8 cellular contexts compared by ENCODE assay signal in genomic region chr7:139494835-139495568, GRCh38. TPM values are rescaled to one million over a fixed set of nuclear protein-coding genes. Genes with fewer than 3 reads are reported as not detected.
DNase-seq lines count a peak whose midpoint lies in the region; ATAC-seq, FAIRE-seq and TF ChIP-seq lines count a peak whose summit lies in the region.

No MANE protein-coding gene starts in this region.

- no peak overlapping the region for H3K4me2 ChIP-seq in K562 (ENCODE audit: insufficient read depth, low read length)

- peaks cover 10% of the 10 kb centered on the region; the same call in 1 of the 2 replicates for H4K20me1 ChIP-seq in K562 (replicated peaks; ENCODE audit: control insufficient read depth, insufficient read depth, low read length)

- H3K4me3 ChIP-seq in K562 (no peak overlapping the region), lower leg skin (ENCODE audit: low read depth, poor library complexity, severe bottlenecking) (no peak overlapping the region), kidney (ENCODE audit: low read length in 2 of 2) (no peak overlapping the region)

- no peaks in the 10 kb centered on the region for H3K79me2 ChIP-seq in K562 (ENCODE audit: control insufficient read depth, insufficient read depth, low read length)

- no peak for DNase-seq in K562 (ENCODE audit: extremely low read depth in 1 of 4, low spot score in 3 of 4)
- no peak for DNase-seq in cerebellar cortex (ENCODE audit: low spot score)
- no peak for DNase-seq in lower leg skin (ENCODE audit: low spot score in 2 of 2)
- no peak for DNase-seq in kidney
- no peak for DNase-seq in AG08396 (ENCODE audit: low spot score)

- H3K4me1 ChIP-seq in K562 (replicated peaks in 1 of 2; ENCODE audit: control insufficient read depth in 2 of 2, insufficient read depth in 2 of 2, low read length in 2 of 2): peaks cover 0 to 4% of the 10 kb centered on the region in 2 experiments; a peak in 2 of 5 replicates
- peaks cover 0 to 3% of the 10 kb centered on the region in 2 donors for H3K4me1 ChIP-seq in kidney (ENCODE audit: control insufficient read depth in 1 of 2, insufficient read depth in 1 of 2, low read depth in 1 of 2, low read length in 2 of 2)

- WGBS in K562 (ENCODE audit: insufficient coverage, low coverage, missing lambda C conversion rate): 4% methylated on average over 5 of the region's 5 CpGs
- WGBS in lower leg skin, 2 donors: 60 to 68% methylated on average over 5 of the region's 5 CpGs

- TF ChIP-seq POLR2A in K562 (conservative IDR thresholded peaks at IDR 0.05) (no peak), lower leg skin (IDR thresholded peaks at IDR 0.05) (no peak)

- TF ChIP-seq EP300 in K562 (IDR thresholded peaks at IDR 0.05; ENCODE audit: low read length): no peak

- CTCF ChIA-PET in K562 (lab: Yijun Ruan, JAX; ENCODE audit: low intra/inter-chr PET ratio): no interaction called here

- no TSS peak for BruUV-seq in K562 (replicated peaks; lab: Mats Ljungman, UMichigan)

- TF ChIP-seq CTCF in K562 (IDR thresholded peaks at IDR 0.05 in 2 of 3, conservative IDR thresholded peaks at IDR 0.05 in 1 of 3; ENCODE audit: insufficient read depth in 2 of 3, low read depth in 1 of 3, low read length in 3 of 3) (no peak), lower leg skin (IDR thresholded peaks at IDR 0.05) (no peak), kidney (IDR thresholded peaks at IDR 0.05; ENCODE audit: borderline replicate concordance, extremely low read depth, insufficient read depth) (no peak)

- H3K9me1 ChIP-seq in K562 (ENCODE audit: control insufficient read depth, insufficient read depth, low read length): no peaks in the 10 kb centered on the region

- POLR2A ChIA-PET in K562 (lab: Yijun Ruan, JAX): interaction anchor here (0.6 to 0.7 kb wide), 3 partner anchors 54 to 145 kb away, joined by 3 to 4 read pairs (median 3); no protein-coding TSS in a partner anchor

- ATAC-seq in GM18499 (IDR thresholded peaks at IDR 0.05; ENCODE audit: insufficient read depth, unreplicated experiment): peak; percentile 56
- peak; percentile 74 for ATAC-seq in GM19467 (IDR thresholded peaks at IDR 0.05; ENCODE audit: unreplicated experiment)
- peak; percentile 86 for ATAC-seq in HG03432 (IDR thresholded peaks at IDR 0.05; ENCODE audit: unreplicated experiment)
- no peak for ATAC-seq in K562

- intact Hi-C loops in K562 (cut with micrococcal nuclease) (loop anchor here (5.0 kb wide), 1 partner anchor 153 kb away; the partner anchor contains the start of gene FMC1), lower leg skin (cut with DNase I; ENCODE audit: low total_unique reads) (no loop called here), kidney (cut with DNase I) (no loop called here)

- TF ChIP-seq RAD21 in K562 (CRISPR knock-in tag; conservative IDR thresholded peaks at IDR 0.05 in 1 of 2, IDR thresholded peaks at IDR 0.05 in 1 of 2): no peak

- H2AFZ ChIP-seq in K562 (ENCODE audit: low read depth, low read length): no peak overlapping the region

- in situ Hi-C loops in K562 (cut with MboI): no loop called here

- H3K27ac ChIP-seq in K562 (ENCODE audit: extremely low read depth, low read depth, low read length) (no peak overlapping the region), kidney (ENCODE audit: low read depth in 2 of 2, low read length in 2 of 2) (no peak overlapping the region)

- peaks cover 37 to 55% of the 10 kb centered on the region in 2 experiments for H3K27me3 ChIP-seq in K562 (ENCODE audit: control insufficient read depth in 2 of 2, insufficient read depth in 2 of 2, low read length in 2 of 2)

- no peaks in the 10 kb centered on the region for H3K9me3 ChIP-seq in K562 (replicated peaks; ENCODE audit: control insufficient read depth, insufficient read depth, low read depth, low read length)
- peaks cover 0 to 6% of the 10 kb centered on the region in 2 donors for H3K9me3 ChIP-seq in kidney (ENCODE audit: control insufficient read depth in 1 of 2, low read length in 2 of 2)

- FAIRE-seq in K562 (lab: Jason Lieb, UNC): no peak
- no peak for FAIRE-seq in kidney (lab: Jason Lieb, UNC)

- H3K36me3 ChIP-seq in K562 (ENCODE audit: control insufficient read depth, insufficient read depth, low read length) (no peaks in the 10 kb centered on the region), kidney (ENCODE audit: control insufficient read depth in 1 of 2, insufficient read depth in 2 of 2, low read length in 2 of 2) (no peaks in the 10 kb centered on the region)

- H3K9ac ChIP-seq in K562 (ENCODE audit: insufficient read depth in 1 of 2, low read depth in 2 of 2, low read length in 2 of 2) (no peak overlapping the region), kidney (ENCODE audit: low read length in 2 of 2) (no peak overlapping the region)

TF ChIP-seq in K562, 482 proteins besides CTCF, POLR2A, EP300 and RAD21:
- no peak for TF ChIP-seq MAFF (IDR thresholded peaks at IDR 0.05; ENCODE audit: low read length)
- no peak for TF ChIP-seq FOXM1 (IDR thresholded peaks at IDR 0.05; ENCODE audit: low read depth)
- TF ChIP-seq FOXM1 (CRISPR knock-in tag; IDR thresholded peaks at IDR 0.05; ENCODE audit: low read depth): no peak
- TF ChIP-seq PBX2 (CRISPR knock-in tag; IDR thresholded peaks at IDR 0.05; ENCODE audit: low read depth): no peak
- peak; percentile 39; the same call in 1 of the 2 replicates for TF ChIP-seq PBX2 (tag; conservative IDR thresholded peaks at IDR 0.05; ENCODE audit: low read depth)
- TF ChIP-seq SMAD4 (CRISPR knock-in tag; conservative IDR thresholded peaks at IDR 0.05): no peak

RNA-seq across cellular contexts. Expression of gene KLRG2, which starts 11.5 kb away (rescaled TPM):
- not detected in 2 replicates for total RNA-seq in K562 (2011; cell fraction: chromatin; rRNA removed; ENCODE audit: low replicate concordance)
- total RNA-seq in K562 (2011; cell fraction: nucleolus; rRNA removed): not detected in 2 replicates
- not detected in 2 replicates for total RNA-seq in K562 (2011; cell fraction: nucleoplasm; rRNA removed)
- total RNA-seq in K562 (2014; rRNA removed) (not detected in 2 replicates), K562 (2014; rRNA removed; fragmentation: Illumina TruSeq; extraction: Trizol) (not detected in 2 replicates), K562 (2015; rRNA removed; fragmentation: Illumina TruSeq; extraction: Trizol) (not detected in 2 replicates), K562 (2021) (not detected in 2 replicates), lower leg skin (10 to 100 TPM in 2 of 4 donors, 1 to 10 TPM in 2; 8.0 to 25.8 (median 9.6) TPM), kidney (4.0 TPM)
- polyA plus RNA-seq in K562 (2011; rRNA removed) (not detected in 2 replicates), K562 (2014; fragmentation: Illumina TruSeq; extraction: Trizol) (not detected in 2 replicates), K562 (2014; fragmentation: Nextera tagmentation; extraction: Ambion mirVana) (not detected), K562 (2014; rRNA removed) (not detected in 2 replicates), kidney (ENCODE audit: insufficient read depth, low read depth, low replicate concordance) (2.0 TPM)
- polyA plus RNA-seq in K562 (2011; cell fraction: cytosol; rRNA removed): not detected in 2 replicates
- polyA plus RNA-seq in K562 (2011; cell fraction: nucleus; rRNA removed): not detected in 2 replicates
- 0.04 TPM in 1 of 2 replicates, not detected in the other for polyA plus RNA-seq in K562 (2012)
- polyA minus RNA-seq in K562 (2011; rRNA and poly(A)+ RNA removed): not detected in 2 replicates
- polyA minus RNA-seq in K562 (2011; cell fraction: cytosol; rRNA and poly(A)+ RNA removed): not detected in 2 replicates
- not detected in 2 replicates for polyA minus RNA-seq in K562 (2011; cell fraction: nucleus; rRNA and poly(A)+ RNA removed)

RNA-seq across cellular contexts. Expression of gene CLEC2L, which starts 28.5 kb away (rescaled TPM):
- total RNA-seq in K562 (2011; cell fraction: chromatin; rRNA removed; ENCODE audit: low replicate concordance): 0.32 and 1.4 TPM in 2 replicates
- total RNA-seq in K562 (2011; cell fraction: nucleolus; rRNA removed): 2.3 and 3.4 TPM in 2 replicates
- 0.92 and 1.5 TPM in 2 replicates for total RNA-seq in K562 (2011; cell fraction: nucleoplasm; rRNA removed)
- total RNA-seq in K562 (2014; rRNA removed) (1.6 and 4.1 TPM in 2 replicates), K562 (2014; rRNA removed; fragmentation: Illumina TruSeq; extraction: Trizol) (0.73 and 0.87 TPM in 2 replicates), K562 (2015; rRNA removed; fragmentation: Illumina TruSeq; extraction: Trizol) (1.5 and 1.8 TPM in 2 replicates), K562 (2021) (5.4 and 5.5 TPM in 2 replicates), lower leg skin (not detected), kidney (not detected)
- polyA plus RNA-seq in K562 (2011; rRNA removed) (0.84 and 26.0 TPM in 2 replicates), K562 (2014; fragmentation: Illumina TruSeq; extraction: Trizol) (1.9 and 2.9 TPM in 2 replicates), K562 (2014; fragmentation: Nextera tagmentation; extraction: Ambion mirVana) (1 to 10 TPM in 1 of 2 experiments, under 1 TPM in 1; 0.94 to 2.1 TPM), K562 (2014; rRNA removed) (5.3 and 7.1 TPM in 2 replicates), kidney (ENCODE audit: insufficient read depth, low read depth, low replicate concordance) (not detected)
- 4.2 and 37.0 TPM in 2 replicates for polyA plus RNA-seq in K562 (2011; cell fraction: cytosol; rRNA removed)
- polyA plus RNA-seq in K562 (2011; cell fraction: nucleus; rRNA removed): 2.4 and 31.5 TPM in 2 replicates
- polyA plus RNA-seq in K562 (2012): 4.2 and 5.7 TPM in 2 replicates
- polyA minus RNA-seq in K562 (2011; rRNA and poly(A)+ RNA removed): 2.2 TPM in 1 of 2 replicates, not detected in the other
- polyA minus RNA-seq in K562 (2011; cell fraction: cytosol; rRNA and poly(A)+ RNA removed): 2.9 TPM in 1 of 2 replicates, not detected in the other
- polyA minus RNA-seq in K562 (2011; cell fraction: nucleus; rRNA and poly(A)+ RNA removed): 0.67 and 9.7 TPM in 2 replicates
